In genomic region chr1:19429611-19430010, GRCh38 we compare ENCODE assay signal across 8 cellular contexts. TPM values are rescaled to one million over a fixed set of nuclear protein-coding genes. Genes with fewer than 3 reads are reported as not detected.
DNase-seq lines count a peak whose midpoint lies in the region; ATAC-seq and TF ChIP-seq lines count a peak whose summit lies in the region.

No MANE protein-coding gene starts in this region.

- 78% methylated on average over 4 of the region's 4 CpGs for WGBS in HUES64

- H3K4me3 ChIP-seq in HUES64 (ENCODE audit: low read length) (no peak overlapping the region), RWPE2 (ENCODE audit: severe bottlenecking) (no peak overlapping the region), skeletal muscle satellite cell (ENCODE audit: low read length) (no peak overlapping the region)

- peak overlapping the region; percentile 47 for H3K4me2 ChIP-seq in skeletal muscle satellite cell (ENCODE audit: low read length)

- no peak for TF ChIP-seq CTCF in RWPE2 (IDR thresholded peaks at IDR 0.05; ENCODE audit: poor library complexity, severe bottlenecking)

- intact Hi-C loops in left ventricle myocardium superior (cut with micrococcal nuclease), result loop anchor here (10.0 kb wide), 1 partner anchor 55 kb away; the partner anchor contains the start of gene CAPZB

- H3K27me3 ChIP-seq in HUES64 (ENCODE audit: insufficient read depth, low read length), result no peaks in the 10 kb centered on the region
- no peaks in the 10 kb centered on the region for H3K27me3 ChIP-seq in RWPE2 (ENCODE audit: insufficient read depth, poor library complexity, severe bottlenecking)
- no peaks in the 10 kb centered on the region for H3K27me3 ChIP-seq in skeletal muscle satellite cell (ENCODE audit: control insufficient read depth, insufficient read depth, low read length)

- H3K9me3 ChIP-seq in HUES64 (ENCODE audit: insufficient read depth, low read depth, low read length) (no peaks in the 10 kb centered on the region), RWPE2 (ENCODE audit: severe bottlenecking) (no peaks in the 10 kb centered on the region), skeletal muscle satellite cell (replicated peaks; ENCODE audit: low read length) (no peaks in the 10 kb centered on the region)

- peaks cover 5% of the 10 kb centered on the region for H3K36me3 ChIP-seq in HUES64 (ENCODE audit: insufficient read depth, low read length)
- H3K36me3 ChIP-seq in RWPE2 (ENCODE audit: low read depth), result peaks cover 11% of the 10 kb centered on the region
- H3K36me3 ChIP-seq in skeletal muscle satellite cell (ENCODE audit: insufficient read depth, low read length), result peaks cover 5% of the 10 kb centered on the region

- peak overlapping the region; percentile 9; the same call in 1 of the 2 replicates for H3K27ac ChIP-seq in HUES64 (ENCODE audit: low read depth, low read length)
- peak overlapping the region; percentile 31 for H3K27ac ChIP-seq in RWPE2 (ENCODE audit: poor library complexity, severe bottlenecking)

- ATAC-seq in RWPE2 (ENCODE audit: low read depth) (no peak), left ventricle myocardium superior (peak; percentile 15)

- 0 out of 2 replicates have a peak overlapping the region, but pooled peaks have one; percentile 1 for H3K9ac ChIP-seq in HUES64 (ENCODE audit: low read depth, low read length)
- H3K9ac ChIP-seq in skeletal muscle satellite cell (ENCODE audit: low read depth, low read length), result no peak overlapping the region

- peaks cover 16% of the 10 kb centered on the region for H3K4me1 ChIP-seq in HUES64 (ENCODE audit: insufficient read depth, low read length)
- peaks cover 23% of the 10 kb centered on the region for H3K4me1 ChIP-seq in RWPE2 (ENCODE audit: insufficient read depth, poor library complexity, severe bottlenecking)
- peaks cover 63% of the 10 kb centered on the region for H3K4me1 ChIP-seq in skeletal muscle satellite cell (ENCODE audit: control insufficient read depth, insufficient read depth, low read length)

- DNase-seq in RWPE2 (ENCODE audit: low spot score) (no peak), left ventricle myocardium superior (no peak), HuH-7 (ENCODE audit: low spot score) (no peak), mesenteric fat pad (ENCODE audit: low spot score) (no peak), GF-D8 (lab: John Stamatoyannopoulos, UW) (no peak)
- DNase-seq in effector CD8-positive, alpha-beta T cell (lab: John Stamatoyannopoulos, UW), result no peak

RNA-seq across cellular contexts. Expression of gene CAPZB, which starts 55.7 kb away (rescaled TPM):
- 288 TPM for polyA plus RNA-seq in HUES64 (2013, experiment 1 of 2)
- 278 TPM for polyA plus RNA-seq in HUES64 (2013, experiment 2 of 2)
- total RNA-seq in left ventricle myocardium superior, result 252 TPM
- 166 and 196 TPM in 2 replicates for total RNA-seq in skeletal muscle satellite cell (2012; rRNA removed)
- total RNA-seq in mesenteric fat pad, result 260 TPM
